Comparison of ENCODE assay signal across 10 cellular contexts in genomic region chr6:35296931-35297330, GRCh38. TPM values are rescaled to one million over a fixed set of nuclear protein-coding genes. Genes with fewer than 3 reads are reported as not detected.
DNase-seq lines count a peak whose midpoint lies in the region; ATAC-seq and TF ChIP-seq lines count a peak whose summit lies in the region.
"Had no signal": no experiment of that assay in that cellular context is flagged by ENCODE, and none has a peak within 500 bp of the region (broad histone marks: within the 10 kb centered on the region; RNA-seq: fewer than 3 reads in every experiment).

No MANE protein-coding gene starts in this region.

- H3K4me1 ChIP-seq in mammary epithelial cell (ENCODE audit: insufficient read depth, low read length) (peaks cover 27% of the 10 kb centered on the region), hepatocyte (ENCODE audit: insufficient read depth) (peaks cover 5% of the 10 kb centered on the region)

- H3K4me3 ChIP-seq in NB4 (ENCODE audit: low read depth, low read length): peak overlapping the region; percentile 72
- H3K4me3 ChIP-seq in mammary epithelial cell (replicated peaks in 1 of 3; ENCODE audit: insufficient read depth in 1 of 3, low read depth in 2 of 3, low read length in 3 of 3): no peak overlapping the region
- H3K4me3 ChIP-seq in hepatocyte: no peak overlapping the region

- CTCF ChIA-PET in mammary epithelial cell (lab: Charles Lee; ENCODE audit: low non-redundant PET): interaction anchor here (0.7 kb wide), 1 partner anchor 226 kb away, joined by 4 read pairs; no protein-coding TSS in a partner anchor

- H3K27me3 ChIP-seq in mammary epithelial cell (ENCODE audit: insufficient read depth, low read length) (no peaks in the 10 kb centered on the region), hepatocyte (no peaks in the 10 kb centered on the region)
- H3K27me3 ChIP-seq: ovary had no signal

- H3K36me3 Mint-ChIP-seq in activated CD4-positive, alpha-beta T cell treated with anti-CD3 and anti-CD28 coated beads, Interleukin-2, amount 10 ng/mL, durations not matched to agents 24 days and 14 days (ENCODE audit: low read depth): peaks cover 29% of the 10 kb centered on the region
- peaks cover 32 to 51% of the 10 kb centered on the region in 2 donors for H3K36me3 Mint-ChIP-seq in stimulated activated naive B cell treated with anti-CD40 and anti-IgM and Interleukin-4, amounts not matched to agents 10 μg/mL and 1 μg/mL and 100 μg/mL, for 72 hours

- in situ Hi-C loops in mammary epithelial cell (cut with MboI; ENCODE audit: low sequenced_read_pairs in 2 of 2): loop anchor here in 1 of 2 donors (5.0 to 25.0 kb wide), 2 partner anchors 170 to 440 kb away; partner anchors contain the start of genes ARMC12 and RPL10A

- H3K9me3 ChIP-seq in mammary epithelial cell (replicated peaks; ENCODE audit: insufficient read depth, low read length) (no peaks in the 10 kb centered on the region), hepatocyte (ENCODE audit: low read depth) (no peaks in the 10 kb centered on the region)
- H3K9me3 ChIP-seq: ovary, SK-N-SH had no signal

- H2AFZ ChIP-seq in mammary epithelial cell (ENCODE audit: low read depth, low read length) (peak overlapping the region; percentile 95), hepatocyte (no peak overlapping the region)

- H3K27ac ChIP-seq in mammary epithelial cell (ENCODE audit: insufficient read depth, low read depth, low read length): peak overlapping the region; percentile 80
- H3K27ac ChIP-seq in hepatocyte: no peak overlapping the region

- H3K36me3 ChIP-seq in mammary epithelial cell (ENCODE audit: insufficient read depth, low read length) (no peaks in the 10 kb centered on the region), hepatocyte (replicated peaks; ENCODE audit: insufficient read depth, low read depth) (no peaks in the 10 kb centered on the region)
- H3K36me3 ChIP-seq: ovary had no signal

- H3K9ac ChIP-seq in mammary epithelial cell (ENCODE audit: insufficient read depth, low read length): no peak overlapping the region
- H3K9ac ChIP-seq: SK-N-SH had no signal

- ATAC-seq in stimulated activated naive B cell treated with anti-CD40 and anti-IgM and Interleukin-4, amounts not matched to agents 10 μg/mL and 1 μg/mL and 100 μg/mL, for 72 hours (replicated peaks): no peak
- no peak for ATAC-seq in HG03565 (IDR thresholded peaks at IDR 0.05; ENCODE audit: unreplicated experiment)

- intact Hi-C loops in activated CD4-positive, alpha-beta T cell treated with anti-CD3 and anti-CD28 coated beads, Interleukin-2, amount 10 ng/mL, durations not matched to agents 24 days and 14 days (cut with micrococcal nuclease): loop anchor here (1.0 kb wide), 4 partner anchors 30 to 171 kb away; partner anchors contain the start of genes PPARD and RPL10A
- intact Hi-C loops in mammary epithelial cell (cut with micrococcal nuclease): loop anchor here (1.0 to 2.0 kb wide), 7 partner anchors 30 to 440 kb away; partner anchors contain the start of genes ARMC12, PPARD and RPL10A

- H3K79me2 ChIP-seq in mammary epithelial cell (ENCODE audit: insufficient read depth, low read length) (peaks cover 38% of the 10 kb centered on the region), hepatocyte (no peaks in the 10 kb centered on the region)

- peaks cover 34% of the 10 kb centered on the region for H3K4me1 Mint-ChIP-seq in activated CD4-positive, alpha-beta T cell treated with anti-CD3 and anti-CD28 coated beads, Interleukin-2, amount 10 ng/mL, durations not matched to agents 24 days and 14 days
- peaks cover 41 to 47% of the 10 kb centered on the region in 2 donors for H3K4me1 Mint-ChIP-seq in stimulated activated naive B cell treated with anti-CD40 and anti-IgM and Interleukin-4, amounts not matched to agents 10 μg/mL and 1 μg/mL and 100 μg/mL, for 72 hours

- no peak for TF ChIP-seq POLR2A in NB4 (IDR thresholded peaks at IDR 0.05; ENCODE audit: extremely low read depth, insufficient read length)

- no peaks in the 10 kb centered on the region for H3K9me3 Mint-ChIP-seq in activated CD4-positive, alpha-beta T cell treated with anti-CD3 and anti-CD28 coated beads, Interleukin-2, amount 10 ng/mL, durations not matched to agents 24 days and 14 days
- no peaks in the 10 kb centered on the region for H3K9me3 Mint-ChIP-seq in stimulated activated naive B cell treated with anti-CD40 and anti-IgM and Interleukin-4, amounts not matched to agents 10 μg/mL and 1 μg/mL and 100 μg/mL, for 72 hours

- dilution Hi-C loops in mammary epithelial cell (cut with HindIII; ENCODE audit: low sequenced_read_pairs): no loop called here

- 90% methylated on average over 2 of the region's 2 CpGs for WGBS in mammary epithelial cell (ENCODE audit: low coverage, missing lambda C conversion rate)
- 96% methylated on average over 2 of the region's 2 CpGs for WGBS in hepatocyte (ENCODE audit: low lambda C conversion rate, missing lambda C conversion rate)

- no peaks in the 10 kb centered on the region for H3K9me2 ChIP-seq in hepatocyte (replicated peaks; ENCODE audit: insufficient read depth)
- H3K9me2 ChIP-seq: SK-N-SH had no signal

- no peak for DNase-seq in activated CD4-positive, alpha-beta T cell treated with anti-CD3 and anti-CD28 coated beads, Interleukin-2, amount 10 ng/mL, durations not matched to agents 24 days and 14 days
- no peak for DNase-seq in activated CD4-positive, alpha-beta T cell treated with anti-CD3 and anti-CD28 coated beads, Interleukin-2, amount 50 U/mL, for 4 hours
- DNase-seq in NB4 (ENCODE audit: low read depth): no peak
- no peak for DNase-seq in mammary epithelial cell
- DNase-seq in stimulated activated naive B cell treated with anti-CD40 and anti-IgM and Interleukin-4, amounts not matched to agents 10 μg/mL and 1 μg/mL and 100 μg/mL, for 72 hours: no peak
- no peak for DNase-seq in hepatocyte (ENCODE audit: low spot score)
- DNase-seq in NK-92 treated with Interleukin-12 subunit alpha and Interleukin-12 subunit beta, amount 100 ng/mL, for 24 hours (lab: John Stamatoyannopoulos, UW): no peak

- peak overlapping the region; percentile 82 for H3K4me3 Mint-ChIP-seq in activated CD4-positive, alpha-beta T cell treated with anti-CD3 and anti-CD28 coated beads, Interleukin-2, amount 10 ng/mL, durations not matched to agents 24 days and 14 days
- H3K4me3 Mint-ChIP-seq in stimulated activated naive B cell treated with anti-CD40 and anti-IgM and Interleukin-4, amounts not matched to agents 10 μg/mL and 1 μg/mL and 100 μg/mL, for 72 hours: peak overlapping the region in 1 of 2 donors; percentile 76

- H3K27me3 Mint-ChIP-seq in activated CD4-positive, alpha-beta T cell treated with anti-CD3 and anti-CD28 coated beads, Interleukin-2, amount 10 ng/mL, durations not matched to agents 24 days and 14 days: no peaks in the 10 kb centered on the region
- no peaks in the 10 kb centered on the region for H3K27me3 Mint-ChIP-seq in stimulated activated naive B cell treated with anti-CD40 and anti-IgM and Interleukin-4, amounts not matched to agents 10 μg/mL and 1 μg/mL and 100 μg/mL, for 72 hours

- H4K20me1 ChIP-seq in mammary epithelial cell (ENCODE audit: insufficient read depth, low read length) (no peaks in the 10 kb centered on the region), hepatocyte (ENCODE audit: insufficient read depth, poor library complexity, severe bottlenecking) (no peaks in the 10 kb centered on the region)

- BruUV-seq in mammary epithelial cell (replicated peaks; lab: Mats Ljungman, UMichigan): no TSS peak

- H3K27ac Mint-ChIP-seq in activated CD4-positive, alpha-beta T cell treated with anti-CD3 and anti-CD28 coated beads, Interleukin-2, amount 10 ng/mL, durations not matched to agents 24 days and 14 days: peak overlapping the region; percentile 83
- H3K27ac Mint-ChIP-seq in stimulated activated naive B cell treated with anti-CD40 and anti-IgM and Interleukin-4, amounts not matched to agents 10 μg/mL and 1 μg/mL and 100 μg/mL, for 72 hours: peak overlapping the region; percentile 20

- no peak for TF ChIP-seq CTCF in NB4 (IDR thresholded peaks at IDR 0.05; ENCODE audit: low read depth, low read length)
- TF ChIP-seq CTCF in mammary epithelial cell (conservative IDR thresholded peaks at IDR 0.05 in 1 of 2, IDR thresholded peaks at IDR 0.05 in 1 of 2; ENCODE audit: extremely low read depth in 1 of 2, insufficient read depth in 1 of 2, low read depth in 1 of 2, low read length in 2 of 2): no peak
- TF ChIP-seq CTCF in hepatocyte (IDR thresholded peaks at IDR 0.05; ENCODE audit: poor library complexity): no peak

- H3K4me2 ChIP-seq in mammary epithelial cell (ENCODE audit: insufficient read depth, low read depth, low read length) (no peak overlapping the region), hepatocyte (no peak overlapping the region)
- H3K4me2 ChIP-seq: SK-N-SH had no signal

RNA-seq across cellular contexts. Expression of gene DEF6, which starts 0.7 kb away (rescaled TPM):
- total RNA-seq in activated CD4-positive, alpha-beta T cell treated with anti-CD3 and anti-CD28 coated beads, Interleukin-2, amount 10 ng/mL, durations not matched to agents 24 days and 14 days: 103 and 113 TPM in 2 replicates
- total RNA-seq in mammary epithelial cell (10 to 100 TPM; 12.8 to 32.9 TPM), hepatocyte (2.2 and 3.7 TPM in 2 replicates)
- polyA plus RNA-seq in mammary epithelial cell (19.3 TPM), hepatocyte (3.7 and 3.8 TPM in 2 replicates)
- 4.4 TPM for polyA minus RNA-seq in mammary epithelial cell

RNA-seq across cellular contexts. Expression of gene ZNF76, which starts 37.4 kb away (rescaled TPM):
- 31.0 and 31.4 TPM in 2 replicates for total RNA-seq in activated CD4-positive, alpha-beta T cell treated with anti-CD3 and anti-CD28 coated beads, Interleukin-2, amount 10 ng/mL, durations not matched to agents 24 days and 14 days
- total RNA-seq in mammary epithelial cell: 10 to 100 TPM; 18.8 to 21.9 TPM
- 13.2 TPM for polyA plus RNA-seq in mammary epithelial cell
- 44.4 TPM for polyA minus RNA-seq in mammary epithelial cell
- total RNA-seq in hepatocyte: 11.4 and 17.0 TPM in 2 replicates
- 28.0 and 43.7 TPM in 2 replicates for polyA plus RNA-seq in hepatocyte

RNA-seq across cellular contexts. Expression of gene PPARD, which starts 45.4 kb away (rescaled TPM):
- 19.0 TPM in 2 replicates for total RNA-seq in activated CD4-positive, alpha-beta T cell treated with anti-CD3 and anti-CD28 coated beads, Interleukin-2, amount 10 ng/mL, durations not matched to agents 24 days and 14 days
- total RNA-seq in mammary epithelial cell (10 to 100 TPM in 1 of 2 donors, 1 to 10 TPM in 1; 6.8 to 47.1 TPM), hepatocyte (7.6 and 9.1 TPM in 2 replicates)
- polyA plus RNA-seq in mammary epithelial cell (21.6 TPM), hepatocyte (17.4 and 20.4 TPM in 2 replicates)
- polyA minus RNA-seq in mammary epithelial cell: 33.6 TPM
